In the genomic region with DNA sequence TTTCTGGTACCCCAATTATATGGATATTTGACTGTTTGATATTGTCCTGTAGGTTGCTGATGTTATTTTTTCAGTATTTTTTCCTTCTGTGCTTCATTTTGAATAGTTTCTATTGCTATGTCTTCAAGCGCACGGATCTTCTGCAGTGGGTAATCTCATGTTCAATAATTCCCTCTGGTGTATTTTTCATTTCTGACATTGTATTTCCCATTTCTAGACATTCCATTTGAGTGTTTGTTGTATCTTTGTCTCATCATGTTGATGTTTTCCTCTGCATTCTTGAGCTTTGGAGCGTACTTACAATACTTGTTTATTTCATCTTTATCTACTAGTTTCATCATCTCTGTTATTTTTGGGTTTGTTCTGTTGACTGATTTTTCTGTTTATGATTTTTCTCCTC, we compare ENCODE assay signal across 21 cellular contexts. TPM values are rescaled to one million over a fixed set of nuclear protein-coding genes. Genes with fewer than 3 reads are reported as not detected.
DNase-seq lines count a peak whose midpoint lies in the region; ATAC-seq, FAIRE-seq and TF ChIP-seq lines count a peak whose summit lies in the region.
"Had no signal": no experiment of that assay in that cellular context is flagged by ENCODE, and none has a peak within 500 bp of the region (broad histone marks: within the 10 kb centered on the region; RNA-seq: fewer than 3 reads in every experiment).

No MANE protein-coding gene starts in this region.

- H3K4me1 ChIP-seq in HepG2 (ENCODE audit: insufficient read depth, low read length) (peaks cover 86% of the 10 kb centered on the region), right lobe of liver (peaks cover 0 to 48% (median 20%) of the 10 kb centered on the region in 4 donors), uterus (peaks cover 12 to 27% of the 10 kb centered on the region in 2 donors), suprapubic skin (peaks cover 45% of the 10 kb centered on the region), tibial nerve (peaks cover 0 to 43% (median 15%) of the 10 kb centered on the region in 4 donors)

- BruUV-seq in HepG2 (replicated peaks; lab: Mats Ljungman, UMichigan), result no TSS peak

- WGBS in HepG2 (ENCODE audit: low lambda C conversion rate), result 96% methylated on average over 3 of the region's 3 CpGs
- 69% methylated on average over 3 of the region's 3 CpGs for WGBS in right lobe of liver (ENCODE audit: insufficient coverage, low coverage, low lambda C conversion rate, missing lambda C conversion rate)
- WGBS in suprapubic skin, result 88% methylated on average over 3 of the region's 3 CpGs
- WGBS in tibial nerve, 2 donors, result 84 to 94% methylated on average over 3 of the region's 3 CpGs

- CTCF ChIA-PET in HepG2 (lab: Yijun Ruan, JAX; ENCODE audit: low intra/inter-chr PET ratio, low total read pairs), result no interaction called here

- no peaks in the 10 kb centered on the region for H3K9me3 Mint-ChIP-seq in endothelial cell (ENCODE audit: unreplicated experiment)
- peaks cover 18% of the 10 kb centered on the region for H3K9me3 Mint-ChIP-seq in nephron

- H3K27ac Mint-ChIP-seq in endothelial cell (ENCODE audit: unreplicated experiment) (peak overlapping the region; percentile 7), nephron (peak overlapping the region; percentile 16 to 93 (median 23))
- H3K27ac Mint-ChIP-seq: B cell; CD8-positive, alpha-beta T cell; H9; IgD-negative memory B cell had no signal

- no peak overlapping the region for H2AFZ ChIP-seq in HepG2 (ENCODE audit: low read length)

- ATAC-seq in HepG2 (no peak), right lobe of liver (no peak)
- ATAC-seq: CD8-positive, alpha-beta T cell; GM12878 had no signal

- TF ChIP-seq EP300 in HepG2 (IDR thresholded peaks at IDR 0.05; ENCODE audit: low read depth in 2 of 2, low read length in 2 of 2) (no peak), HepG2 (CRISPR knock-in tag; IDR thresholded peaks at IDR 0.05; ENCODE audit: borderline replicate concordance) (no peak), suprapubic skin (IDR thresholded peaks at IDR 0.05) (no peak), tibial nerve (IDR thresholded peaks at IDR 0.05) (no peak)

- no peaks in the 10 kb centered on the region for H3K9me3 ChIP-seq in HepG2 (ENCODE audit: low read length)
- no peaks in the 10 kb centered on the region for H3K9me3 ChIP-seq in right lobe of liver
- H3K9me3 ChIP-seq in uterus, result no peaks in the 10 kb centered on the region
- no peaks in the 10 kb centered on the region for H3K9me3 ChIP-seq in suprapubic skin
- H3K9me3 ChIP-seq in tibial nerve, result peaks cover 0 to 14% (median 0%) of the 10 kb centered on the region in 4 donors

- H3K36me3 Mint-ChIP-seq in endothelial cell (ENCODE audit: low read depth, unreplicated experiment) (peaks cover 23% of the 10 kb centered on the region), nephron (ENCODE audit: low read depth) (peaks cover 42% of the 10 kb centered on the region)
- H3K36me3 Mint-ChIP-seq: CD8-positive, alpha-beta T cell had no signal

- peak overlapping the region; percentile 71 for H3K4me3 Mint-ChIP-seq in endothelial cell (ENCODE audit: unreplicated experiment)
- H3K4me3 Mint-ChIP-seq in nephron, result peak overlapping the region in 1 of 3 experiments; percentile 19
- H3K4me3 Mint-ChIP-seq: B cell; CD8-positive, alpha-beta T cell; H9 had no signal

- intact Hi-C loops in HepG2 (cut with micrococcal nuclease; ENCODE audit: unreplicated experiment), result loop anchor here (5.0 kb wide), 1 partner anchor 593 kb away; no protein-coding TSS in a partner anchor
- intact Hi-C loops in right lobe of liver (cut with DNase I), result no loop called here
- intact Hi-C loops in uterus (cut with DNase I; ENCODE audit: low total_unique reads), result no loop called here

- no peak overlapping the region for H3K4me2 ChIP-seq in HepG2 (ENCODE audit: low read depth, low read length)

- TF ChIP-seq CTCF in HepG2 (CRISPR knock-in tag; IDR thresholded peaks at IDR 0.05), result no peak
- TF ChIP-seq CTCF in right lobe of liver (IDR thresholded peaks at IDR 0.05), result no peak
- TF ChIP-seq CTCF in endothelial cell (IDR thresholded peaks at IDR 0.05; ENCODE audit: unreplicated experiment), result no peak
- no peak for TF ChIP-seq CTCF in nephron (IDR thresholded peaks at IDR 0.05; ENCODE audit: unreplicated experiment in 3 of 3)
- TF ChIP-seq CTCF in uterus (IDR thresholded peaks at IDR 0.05), result no peak
- TF ChIP-seq CTCF in suprapubic skin (IDR thresholded peaks at IDR 0.05), result no peak
- no peak for TF ChIP-seq CTCF in tibial nerve (IDR thresholded peaks at IDR 0.05)

- in situ Hi-C loops in HepG2 (cut with HindIII; ENCODE audit: extremely low pct_ligation_motif_present, low pct_unique_long_range_greater_than_20kb), result no loop called here

- H3K9ac ChIP-seq in HepG2 (ENCODE audit: insufficient read depth, low read depth, low read length), result no peak overlapping the region
- H3K9ac ChIP-seq: BLaER1 treated with 17β-estradiol and CSF1 and Interleukin-3, amounts not matched to agents 10 nM and 100 nM had no signal

- DNase-seq in HepG2 (ENCODE audit: low spot score) (no peak), right lobe of liver (no peak), endothelial cell (ENCODE audit: low spot score) (no peak), uterus (no peak), suprapubic skin (ENCODE audit: low spot score in 2 of 2) (no peak), tibial nerve (ENCODE audit: low spot score in 2 of 2) (no peak), GM03348 (ENCODE audit: low spot score) (no peak)
- DNase-seq: Calu3; CD8-positive, alpha-beta T cell; DMS79 treated with DMSO at 0.1 percent for 48 hours; GF-D8; H9 had no signal

- peaks cover 37% of the 10 kb centered on the region for H3K79me2 ChIP-seq in HepG2 (ENCODE audit: insufficient read depth, low read length)

- H3K27me3 ChIP-seq in HepG2 (ENCODE audit: control insufficient read depth in 1 of 2, insufficient read depth in 2 of 2, low read length in 2 of 2) (no peaks in the 10 kb centered on the region), right lobe of liver (no peaks in the 10 kb centered on the region), uterus (no peaks in the 10 kb centered on the region), suprapubic skin (no peaks in the 10 kb centered on the region), tibial nerve (no peaks in the 10 kb centered on the region)

- POLR2A ChIA-PET in HepG2 (lab: Yijun Ruan, JAX), result no interaction called here

- TF ChIP-seq RAD21 in HepG2 (CRISPR knock-in tag; IDR thresholded peaks at IDR 0.05), result no peak

- H3K36me3 ChIP-seq in HepG2 (replicated peaks in 1 of 2; ENCODE audit: control insufficient read depth in 1 of 2, insufficient read depth in 2 of 2, low read length in 2 of 2) (no peaks in the 10 kb centered on the region; a peak in 2 of 5 replicates), right lobe of liver (no peaks in the 10 kb centered on the region), uterus (no peaks in the 10 kb centered on the region), suprapubic skin (no peaks in the 10 kb centered on the region), tibial nerve (no peaks in the 10 kb centered on the region)

- no peak overlapping the region for H3K27ac ChIP-seq in HepG2 (ENCODE audit: extremely low read length, insufficient read depth, low read length)
- H3K27ac ChIP-seq in right lobe of liver, result no peak overlapping the region
- H3K27ac ChIP-seq in uterus, result peak overlapping the region; percentile 9 to 37
- H3K27ac ChIP-seq in suprapubic skin, result no peak overlapping the region
- no peak overlapping the region for H3K27ac ChIP-seq in tibial nerve
- H3K27ac ChIP-seq: HL-60 had no signal

- no peaks in the 10 kb centered on the region for H4K20me1 ChIP-seq in HepG2 (ENCODE audit: insufficient read depth, low read length)

- TF ChIP-seq POLR2A in HepG2 (IDR thresholded peaks at IDR 0.05; ENCODE audit: insufficient read depth in 1 of 2, low read depth in 2 of 2, low read length in 2 of 2) (no peak), right lobe of liver (IDR thresholded peaks at IDR 0.05) (no peak), uterus (IDR thresholded peaks at IDR 0.05) (no peak), suprapubic skin (IDR thresholded peaks at IDR 0.05) (no peak), tibial nerve (IDR thresholded peaks at IDR 0.05) (no peak)

- FAIRE-seq in HepG2 (lab: Jason Lieb, UNC), result no peak
- FAIRE-seq: GM12878, GM19239, H1, HTR-8/SVneo had no signal

- H3K4me3 ChIP-seq in HepG2 (replicated peaks in 1 of 3; ENCODE audit: insufficient read depth in 1 of 3, low read depth in 2 of 3, low read length in 3 of 3), result no peak overlapping the region
- no peak overlapping the region for H3K4me3 ChIP-seq in right lobe of liver
- no peak overlapping the region for H3K4me3 ChIP-seq in uterus
- H3K4me3 ChIP-seq in suprapubic skin, result no peak overlapping the region
- no peak overlapping the region for H3K4me3 ChIP-seq in tibial nerve
- H3K4me3 ChIP-seq: GM12878 had no signal

- H3K27me3 Mint-ChIP-seq in endothelial cell (ENCODE audit: unreplicated experiment) (peaks cover 12% of the 10 kb centered on the region), nephron (ENCODE audit: low read depth) (peaks cover 3% of the 10 kb centered on the region)

- peaks cover 69% of the 10 kb centered on the region for H3K4me1 Mint-ChIP-seq in endothelial cell (ENCODE audit: unreplicated experiment)
- peaks cover 54% of the 10 kb centered on the region for H3K4me1 Mint-ChIP-seq in nephron

RNA-seq across cellular contexts. Expression of a gene that starts 22.0 kb away (rescaled TPM):
- total RNA-seq in HepG2 (2016; rRNA removed; fragmentation: Illumina TruSeq; extraction: Trizol), result 11.6 and 18.1 TPM in 2 replicates
- 2.5 and 3.1 TPM in 2 replicates for total RNA-seq in HepG2 (2016; cell fraction: cytosol; rRNA removed; fragmentation: Illumina TruSeq; extraction: Trizol; ENCODE audit: low read depth)
- 9.6 and 21.5 TPM in 2 replicates for total RNA-seq in HepG2 (2016; cell fraction: insoluble cytoplasmic fraction; rRNA removed; fragmentation: Illumina TruSeq; extraction: Trizol)
- total RNA-seq in HepG2 (2016; cell fraction: membrane; rRNA removed; fragmentation: Illumina TruSeq; extraction: Trizol), result 4.4 and 4.6 TPM in 2 replicates
- total RNA-seq in HepG2 (2016; cell fraction: nucleus; rRNA removed; fragmentation: Illumina TruSeq; extraction: Trizol), result 16.9 and 19.5 TPM in 2 replicates
- 42.3 and 58.2 TPM in 2 replicates for polyA plus RNA-seq in HepG2 (2011; rRNA removed)
- 38.6 and 41.6 TPM in 2 replicates for polyA plus RNA-seq in HepG2 (2011; cell fraction: cytosol; rRNA removed)
- polyA plus RNA-seq in HepG2 (2011; cell fraction: nucleus; rRNA removed), result 55.3 and 55.7 TPM in 2 replicates
- polyA plus RNA-seq in HepG2 (2012), result 27.2 and 58.7 TPM in 2 replicates
- polyA plus RNA-seq in HepG2 (2016; cell fraction: cytosol; fragmentation: Illumina TruSeq; extraction: Trizol; ENCODE audit: low read depth), result 2.2 and 3.0 TPM in 2 replicates
- polyA plus RNA-seq in HepG2 (2016; cell fraction: insoluble cytoplasmic fraction; fragmentation: Illumina TruSeq; extraction: Trizol; ENCODE audit: low read depth), result 9.6 and 13.8 TPM in 2 replicates
- 4.1 TPM in 2 replicates for polyA plus RNA-seq in HepG2 (2016; cell fraction: membrane; fragmentation: Illumina TruSeq; extraction: Trizol; ENCODE audit: low read depth)
- polyA plus RNA-seq in HepG2 (2016; cell fraction: nucleus; fragmentation: Illumina TruSeq; extraction: Trizol; ENCODE audit: insufficient read depth, low read depth), result 31.0 and 34.1 TPM in 2 replicates
- 9.4 and 96.3 TPM in 2 replicates for polyA minus RNA-seq in HepG2 (2011; rRNA and poly(A)+ RNA removed; ENCODE audit: low replicate concordance)
- 25.1 and 32.3 TPM in 2 replicates for polyA minus RNA-seq in HepG2 (2011; cell fraction: cytosol; rRNA and poly(A)+ RNA removed)
- 27.2 and 29.7 TPM in 2 replicates for polyA minus RNA-seq in HepG2 (2011; cell fraction: nucleus; rRNA and poly(A)+ RNA removed)
- 10 to 100 TPM; 23.7 to 53.2 (median 39.8) TPM for total RNA-seq in right lobe of liver
- total RNA-seq in endothelial cell (ENCODE audit: unreplicated experiment), result 116 TPM
- total RNA-seq in uterus, result 100 to 1,000 TPM in 1 of 4 donors, 10 to 100 TPM in 3; 47.9 to 106 (median 65.1) TPM
- total RNA-seq in suprapubic skin, result 10 to 100 TPM; 27.8 to 47.2 (median 34.3) TPM
- 10 to 100 TPM; 15.7 to 32.6 (median 26.2) TPM for total RNA-seq in tibial nerve
- polyA plus RNA-seq: IgD-negative memory B cell had no signal

Comparison
In these comparisons a context has a peak if more than half of its experiments do, and no peak if none do; other contexts are left out.
1. H3K27ac ChIP-seq: peak in uterus (2 of 2); none in HepG2 (single experiment), right lobe of liver (0 of 3), suprapubic skin (single experiment) and tibial nerve (0 of 4).